Comparison of ENCODE assay signal across 14 cellular contexts in genomic region chr3:123818921-123819429, GRCh38.
DNase-seq lines count a peak whose midpoint lies in the region; ATAC-seq and TF ChIP-seq lines count a peak whose summit lies in the region.
"Had no signal": no experiment of that assay in that cellular context is flagged by ENCODE, and none has a peak within 500 bp of the region (broad histone marks: within the 10 kb centered on the region; RNA-seq: fewer than 3 reads in every experiment).

No MANE protein-coding gene starts in this region.

- TF ChIP-seq CTCF in choroid plexus epithelial cell (conservative IDR thresholded peaks at IDR 0.05; ENCODE audit: low read depth, low read length) = no peak
- no peak for TF ChIP-seq CTCF in CD8-positive, alpha-beta T cell (IDR thresholded peaks at IDR 0.05)

- no peaks in the 10 kb centered on the region for H3K36me3 Mint-ChIP-seq in CD8-positive, alpha-beta T cell
- H3K36me3 Mint-ChIP-seq: memory B cell; stimulated activated memory B cell treated with anti-CD40 and anti-IgM and Interleukin-4, amounts not matched to agents 10 μg/mL and 1 μg/mL and 100 μg/mL, for 72 hours had no signal

- H3K4me1 ChIP-seq in CD8-positive, alpha-beta T cell (ENCODE audit: insufficient read depth, low read length) = no peaks in the 10 kb centered on the region
- H3K4me1 ChIP-seq: parathyroid adenoma had no signal

- H3K4me1 Mint-ChIP-seq in CD8-positive, alpha-beta T cell (ENCODE audit: low read depth) = no peaks in the 10 kb centered on the region
- H3K4me1 Mint-ChIP-seq: memory B cell; stimulated activated memory B cell treated with anti-CD40 and anti-IgM and Interleukin-4, amounts not matched to agents 10 μg/mL and 1 μg/mL and 100 μg/mL, for 72 hours had no signal

- H3K27ac Mint-ChIP-seq in CD8-positive, alpha-beta T cell = no peak overlapping the region
- H3K27ac Mint-ChIP-seq: memory B cell; stimulated activated memory B cell treated with anti-CD40 and anti-IgM and Interleukin-4, amounts not matched to agents 10 μg/mL and 1 μg/mL and 100 μg/mL, for 72 hours had no signal

- peak; percentile 70 for ATAC-seq in left colon
- ATAC-seq in CD8-positive, alpha-beta T cell = no peak
- ATAC-seq: Right ventricle myocardium inferior; stimulated activated memory B cell treated with anti-CD40 and anti-IgM and Interleukin-4, amounts not matched to agents 10 μg/mL and 1 μg/mL and 100 μg/mL, for 72 hours had no signal

- H3K9me3 ChIP-seq in CD8-positive, alpha-beta T cell (ENCODE audit: low read length) = no peaks in the 10 kb centered on the region

- no peak overlapping the region for H3K27ac ChIP-seq in CD8-positive, alpha-beta T cell (ENCODE audit: low read depth, low read length)
- H3K27ac ChIP-seq: parathyroid adenoma had no signal

- H3K9me3 Mint-ChIP-seq in CD8-positive, alpha-beta T cell = no peaks in the 10 kb centered on the region
- H3K9me3 Mint-ChIP-seq: memory B cell had no signal

- peak; percentile 81 for DNase-seq in EH (ENCODE audit: low read depth)
- DNase-seq in NCI-H526 treated with DMSO at 0.1 percent for 48 hours (lab: John Stamatoyannopoulos, UW) = peak; percentile 90
- DNase-seq in choroid plexus epithelial cell (ENCODE audit: low read depth) = peak; percentile 85
- no peak for DNase-seq in left colon
- no peak for DNase-seq in activated CD8-positive, alpha-beta memory T cell treated with anti-CD3 and anti-CD28 coated beads, Interleukin-2, amount 50 U/mL, for 4 hours
- no peak for DNase-seq in activated CD4-positive, alpha-beta T cell treated with anti-CD3 and anti-CD28 coated beads, Interleukin-2, amount 50 U/mL, for 4 hours
- DNase-seq in CD8-positive, alpha-beta T cell = no peak
- no peak for DNase-seq in hippocampal formation (lab: John Stamatoyannopoulos, UW)
- DNase-seq: effector CD8-positive, alpha-beta T cell; NCI-H1092 treated with DMSO at 0.1 percent for 48 hours had no signal

- intact Hi-C loops in left colon (cut with DNase I, micrococcal nuclease) = no loop called here
- intact Hi-C loops in CD8-positive, alpha-beta T cell (cut with DNase I, micrococcal nuclease) = no loop called here

- no peaks in the 10 kb centered on the region for H3K36me3 ChIP-seq in CD8-positive, alpha-beta T cell (ENCODE audit: insufficient read depth, low read length)

- CTCF ChIA-PET in CD8-positive, alpha-beta T cell (lab: Charles Lee) = no interaction called here

- POLR2A ChIA-PET in CD8-positive, alpha-beta T cell (lab: Charles Lee) = no interaction called here

- no peak overlapping the region for H3K4me3 Mint-ChIP-seq in CD8-positive, alpha-beta T cell
- H3K4me3 Mint-ChIP-seq: memory B cell; stimulated activated memory B cell treated with anti-CD40 and anti-IgM and Interleukin-4, amounts not matched to agents 10 μg/mL and 1 μg/mL and 100 μg/mL, for 72 hours had no signal

- no peaks in the 10 kb centered on the region for H3K27me3 ChIP-seq in CD8-positive, alpha-beta T cell (ENCODE audit: insufficient read depth, low read length)

- peaks cover 7% of the 10 kb centered on the region for H3K27me3 Mint-ChIP-seq in CD8-positive, alpha-beta T cell (ENCODE audit: low read depth)

- H3K4me3 ChIP-seq in choroid plexus epithelial cell (ENCODE audit: low read depth, low read length) = no peak overlapping the region
- H3K4me3 ChIP-seq in CD8-positive, alpha-beta T cell (ENCODE audit: low read depth, low read length) = no peak overlapping the region

Comparison
In these comparisons a context has a peak if more than half of its experiments do, and no peak if none do; other contexts are left out.
1. DNase-seq: peak in EH (single experiment), NCI-H526 treated with DMSO at 0.1 percent for 48 hours (single experiment) and choroid plexus epithelial cell (single experiment); none in left colon (0 of 2), activated CD8-positive, alpha-beta memory T cell treated with anti-CD3 and anti-CD28 coated beads, Interleukin-2, amount 50 U/mL, for 4 hours (single experiment), activated CD4-positive, alpha-beta T cell treated with anti-CD3 and anti-CD28 coated beads, Interleukin-2, amount 50 U/mL, for 4 hours (0 of 2), CD8-positive, alpha-beta T cell (0 of 7) and hippocampal formation (0 of 2).